In the genomic region with DNA sequence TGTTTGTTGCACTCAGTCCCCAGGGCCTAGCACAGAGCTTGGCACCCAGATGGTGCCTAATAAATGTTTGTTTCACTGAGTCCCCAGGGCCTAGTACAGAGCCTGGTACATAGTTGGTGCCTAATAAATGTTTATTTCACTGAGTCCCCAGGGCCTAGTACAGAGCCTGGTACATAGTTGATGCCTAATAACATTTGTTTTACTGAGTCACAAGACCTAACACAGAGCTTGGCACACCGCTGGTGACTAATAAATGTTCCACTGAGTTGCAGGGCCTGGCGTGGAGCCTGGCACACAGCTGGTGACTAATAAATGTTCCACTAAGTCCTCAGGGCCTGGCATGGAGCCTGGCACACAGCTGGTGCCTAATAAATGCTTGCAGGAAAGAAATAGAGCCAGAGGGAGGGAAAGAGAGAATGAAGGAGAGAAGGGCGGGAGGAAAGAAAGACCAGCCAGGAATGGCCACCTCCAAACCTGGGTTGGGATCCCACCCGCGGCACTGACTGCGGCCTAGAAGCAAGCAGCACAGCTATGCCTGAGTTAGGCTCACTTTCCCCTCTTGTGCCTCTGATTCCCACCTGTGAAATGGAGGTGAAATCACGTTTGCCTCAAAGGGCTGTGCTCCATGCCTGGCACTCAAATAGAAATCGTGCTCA, we compare ENCODE assay signal across 20 cellular contexts. TPM values are rescaled to one million over a fixed set of nuclear protein-coding genes. Genes with fewer than 3 reads are reported as not detected.
DNase-seq lines count a peak whose midpoint lies in the region; TF ChIP-seq lines count a peak whose summit lies in the region.
"Had no signal": no experiment of that assay in that cellular context is flagged by ENCODE, and none has a peak within 500 bp of the region (broad histone marks: within the 10 kb centered on the region; RNA-seq: fewer than 3 reads in every experiment).

No MANE protein-coding gene starts in this region.

- no peaks in the 10 kb centered on the region for H3K27me3 ChIP-seq in AG04450 (ENCODE audit: control insufficient read depth, insufficient read depth, low read length)
- H3K27me3 ChIP-seq in Karpas-422 (ENCODE audit: low read length), result no peaks in the 10 kb centered on the region
- H3K27me3 ChIP-seq in breast epithelium, result no peaks in the 10 kb centered on the region
- no peaks in the 10 kb centered on the region for H3K27me3 ChIP-seq in layer of hippocampus (ENCODE audit: control insufficient read depth, insufficient read depth, low read length)
- H3K27me3 ChIP-seq in smooth muscle cell (ENCODE audit: low read depth), result no peaks in the 10 kb centered on the region
- H3K27me3 ChIP-seq: upper lobe of right lung had no signal

- H3K9ac ChIP-seq in Karpas-422 (ENCODE audit: low read length) (no peak overlapping the region), smooth muscle cell (ENCODE audit: low read depth) (no peak overlapping the region)
- H3K9ac ChIP-seq: KMS-11 had no signal

- H2AFZ ChIP-seq in Karpas-422 (ENCODE audit: low read length), result no peak overlapping the region
- H2AFZ ChIP-seq in smooth muscle cell (ENCODE audit: low read depth), result no peak overlapping the region

- H3K4me3 ChIP-seq in AG04450 (ENCODE audit: low read depth, low read length) (no peak overlapping the region), Karpas-422 (ENCODE audit: low read length) (no peak overlapping the region), breast epithelium (peak overlapping the region in 1 of 3 donors; percentile 21), smooth muscle cell (no peak overlapping the region)
- H3K4me3 ChIP-seq: upper lobe of right lung had no signal

- no peaks in the 10 kb centered on the region for H3K4me1 ChIP-seq in Karpas-422 (ENCODE audit: low read length)
- H3K4me1 ChIP-seq in breast epithelium, result no peaks in the 10 kb centered on the region
- no peaks in the 10 kb centered on the region for H3K4me1 ChIP-seq in smooth muscle cell (ENCODE audit: low read depth)
- H3K4me1 ChIP-seq: upper lobe of right lung had no signal

- CTCF ChIA-PET in AG04450 (lab: Charles Lee), result no interaction called here

- no peaks in the 10 kb centered on the region for H3F3A ChIP-seq in smooth muscle cell (ENCODE audit: low read depth)

- peak overlapping the region; percentile 24 for H3K27ac ChIP-seq in AG04450 (ENCODE audit: low read depth, low read length)
- no peak overlapping the region for H3K27ac ChIP-seq in Karpas-422 (ENCODE audit: low read length)
- H3K27ac ChIP-seq in breast epithelium, result peak overlapping the region; percentile 40 to 64
- H3K27ac ChIP-seq in layer of hippocampus (ENCODE audit: low read depth, low read length), result peak overlapping the region; percentile 94
- H3K27ac ChIP-seq in smooth muscle cell (ENCODE audit: low read depth), result no peak overlapping the region
- H3K27ac ChIP-seq: epithelial cell of prostate, KMS-11, upper lobe of right lung had no signal

- H4K20me1 ChIP-seq in Karpas-422 (ENCODE audit: insufficient read depth, low read depth, low read length) (no peaks in the 10 kb centered on the region), smooth muscle cell (ENCODE audit: low read depth) (no peaks in the 10 kb centered on the region)

- DNase-seq in AG04450 (ENCODE audit: low read depth, low spot score) (no peak), Karpas-422 (peak; percentile 43), breast epithelium (ENCODE audit: low spot score in 2 of 2) (no peak), SKM-1 treated with dmso at 0.1 percent for 144 hours (lab: John Stamatoyannopoulos, UW; ENCODE audit: unreplicated experiment) (no peak), activated gamma-delta T cell (lab: John Stamatoyannopoulos, UW) (no peak), smooth muscle cell (lab: John Stamatoyannopoulos, UW; ENCODE audit: unreplicated experiment) (no peak), DMS114 treated with DMSO at 0.1 percent for 48 hours (lab: John Stamatoyannopoulos, UW; ENCODE audit: unreplicated experiment) (no peak)
- DNase-seq: activated CD4-positive, CD25-positive, alpha-beta regulatory T cell treated with anti-CD3 and anti-CD28 coated beads, Interleukin-2, amount 50 U/mL, for 72 hours; activated effector memory CD4-positive, alpha-beta T cell treated with anti-CD3 and anti-CD28 coated beads, Interleukin-2, amount 50 U/mL, for 16 hours; amniotic stem cell; NCI-H2107; SHP77; stimulated activated naive CD4-positive, alpha-beta T cell treated with Interleukin-2 at 50 U/mL for 16 hours; T-helper 2 cell; upper lobe of right lung had no signal

- TF ChIP-seq POLR2A in breast epithelium (IDR thresholded peaks at IDR 0.05), result no peak

- H3K4me2 ChIP-seq in Karpas-422 (ENCODE audit: low read depth, low read length, poor library complexity, severe bottlenecking) (no peak overlapping the region), smooth muscle cell (no peak overlapping the region)
- H3K4me2 ChIP-seq: KMS-11 had no signal

- 93% methylated on average over 8 of the region's 8 CpGs for WGBS in smooth muscle cell (ENCODE audit: low lambda C conversion rate)

- H3K9me3 ChIP-seq in AG04450 (ENCODE audit: control insufficient read depth, insufficient read depth, low read length) (no peaks in the 10 kb centered on the region), Karpas-422 (ENCODE audit: low read length) (no peaks in the 10 kb centered on the region), breast epithelium (no peaks in the 10 kb centered on the region), smooth muscle cell (replicated peaks; ENCODE audit: low read depth) (no peaks in the 10 kb centered on the region)
- H3K9me3 ChIP-seq: upper lobe of right lung had no signal

- no peaks in the 10 kb centered on the region for H3K9me2 ChIP-seq in Karpas-422 (replicated peaks; ENCODE audit: insufficient read depth, low read length)

- POLR2A ChIA-PET in AG04450 (lab: Yijun Ruan, JAX), result interaction anchor here (1.2 kb wide), 1 partner anchor 133 kb away, joined by 3 read pairs; no protein-coding TSS in a partner anchor

- intact Hi-C loops in breast epithelium (cut with DNase I; ENCODE audit: low total_unique reads), result no loop called here

- H3K79me2 ChIP-seq in Karpas-422 (ENCODE audit: low read length), result no peaks in the 10 kb centered on the region
- H3K79me2 ChIP-seq in smooth muscle cell (ENCODE audit: low read depth), result no peaks in the 10 kb centered on the region

- TF ChIP-seq CTCF in AG04450 (IDR thresholded peaks at IDR 0.05; ENCODE audit: low read depth, low read length) (no peak), breast epithelium (IDR thresholded peaks at IDR 0.05) (no peak), smooth muscle cell (IDR thresholded peaks at IDR 0.05; ENCODE audit: borderline replicate concordance, insufficient read depth, poor library complexity, severe bottlenecking) (no peak)

- H3K36me3 ChIP-seq in Karpas-422 (ENCODE audit: insufficient read depth, low read length), result no peaks in the 10 kb centered on the region
- no peaks in the 10 kb centered on the region for H3K36me3 ChIP-seq in breast epithelium
- no peaks in the 10 kb centered on the region for H3K36me3 ChIP-seq in smooth muscle cell (ENCODE audit: low read depth)
- H3K36me3 ChIP-seq: upper lobe of right lung had no signal

RNA-seq across cellular contexts. Expression of a gene that starts 7.5 kb away (rescaled TPM):
- not detected in 2 replicates for polyA plus RNA-seq in AG04450 (2011; rRNA removed)
- polyA minus RNA-seq in AG04450 (2011; rRNA and poly(A)+ RNA removed), result not detected in 2 replicates
- total RNA-seq in Karpas-422 (2014; rRNA removed; shearing (Covaris generic); ENCODE audit: low replicate concordance), result 0.11 and 0.15 TPM in 2 replicates
- 1 to 10 TPM in 1 of 3 donors, under 1 TPM in 2; 0.16 to 1.8 (median 0.66) TPM for total RNA-seq in breast epithelium
- total RNA-seq in smooth muscle cell, result not detected in 2 replicates
- not detected in 2 replicates for polyA plus RNA-seq in smooth muscle cell
- total RNA-seq: Daoy, left ventricle myocardium superior, upper lobe of right lung had no signal

Comparison
In these comparisons a context has a peak if more than half of its experiments do, and no peak if none do; other contexts are left out.
1. H3K27ac ChIP-seq: peak in AG04450 (single experiment), breast epithelium (2 of 2) and layer of hippocampus (single experiment); none in Karpas-422 (single experiment) and smooth muscle cell (single experiment).